14 cellular contexts compared by ENCODE assay signal in the genomic region with DNA sequence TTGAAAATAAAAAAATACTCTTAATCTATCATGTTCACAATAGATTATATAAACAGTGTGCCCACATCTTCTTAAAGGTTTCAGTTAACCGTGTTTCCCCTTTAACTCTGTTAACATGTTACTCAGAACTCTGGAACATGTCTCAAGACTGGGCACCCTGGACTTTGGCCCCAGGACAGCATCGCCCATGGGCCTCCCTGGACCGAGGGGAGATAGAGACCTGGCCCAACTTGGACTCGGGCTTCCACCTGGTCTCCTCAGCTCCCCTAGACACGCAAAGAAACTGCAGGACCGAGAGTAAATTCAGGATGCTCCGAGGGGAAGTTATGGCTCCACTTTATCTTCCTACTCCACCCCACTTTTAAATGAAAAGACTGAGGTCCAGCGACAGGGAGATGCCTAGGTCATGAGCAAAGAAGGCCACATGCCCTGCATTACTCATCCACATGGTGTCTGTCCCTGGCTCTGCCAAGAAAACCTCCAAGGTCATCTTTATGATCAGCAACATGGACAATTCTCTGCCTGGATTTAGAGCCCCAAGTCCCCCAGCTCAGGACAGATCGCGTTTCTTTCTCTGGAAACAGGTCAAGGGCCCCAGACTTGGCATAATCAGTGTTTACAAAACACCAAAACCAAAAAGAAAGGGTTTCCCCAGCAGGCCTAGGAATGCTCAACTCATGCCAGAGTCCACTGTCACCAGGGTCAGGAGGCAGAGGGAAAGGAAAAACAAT. TPM values are rescaled to one million over a fixed set of nuclear protein-coding genes. Genes with fewer than 3 reads are reported as not detected.
DNase-seq lines count a peak whose midpoint lies in the region; ATAC-seq and TF ChIP-seq lines count a peak whose summit lies in the region.
"Had no signal": no experiment of that assay in that cellular context is flagged by ENCODE, and none has a peak within 500 bp of the region (broad histone marks: within the 10 kb centered on the region; RNA-seq: fewer than 3 reads in every experiment).

No MANE protein-coding gene starts in this region.

- H3K27me3 ChIP-seq in esophagus squamous epithelium (no peaks in the 10 kb centered on the region), mucosa of stomach (ENCODE audit: control insufficient read depth, insufficient read depth, low read length) (no peaks in the 10 kb centered on the region), upper lobe of left lung (no peaks in the 10 kb centered on the region)

- H3K4me3 ChIP-seq in esophagus squamous epithelium (no peak overlapping the region), mucosa of stomach (ENCODE audit: low read length) (no peak overlapping the region), upper lobe of left lung (no peak overlapping the region)
- H3K4me3 ChIP-seq: A549, GM12878 had no signal

- TF ChIP-seq POLR2A in esophagus squamous epithelium (IDR thresholded peaks at IDR 0.05) (no peak), upper lobe of left lung (IDR thresholded peaks at IDR 0.05) (no peak)

- H3K27ac Mint-ChIP-seq in activated CD4-positive, alpha-beta T cell treated with anti-CD3 and anti-CD28 coated beads for 36 hours: no peak overlapping the region
- no peak overlapping the region for H3K27ac Mint-ChIP-seq in endothelial cell (ENCODE audit: unreplicated experiment)
- H3K27ac Mint-ChIP-seq: activated naive CD4-positive, alpha-beta T cell treated with anti-CD3 and anti-CD28 coated beads, Interleukin-2, amount 10 ng/mL, durations not matched to agents 7 days and 5 days had no signal

- H3K27ac ChIP-seq in esophagus squamous epithelium (peak overlapping the region; percentile 74 to 89 (median 88)), upper lobe of left lung (peak overlapping the region; percentile 62 to 86 (median 84))
- H3K27ac ChIP-seq: HL-60 had no signal

- H3K27me3 Mint-ChIP-seq in activated CD4-positive, alpha-beta T cell treated with anti-CD3 and anti-CD28 coated beads for 36 hours: no peaks in the 10 kb centered on the region
- peaks cover 6% of the 10 kb centered on the region for H3K27me3 Mint-ChIP-seq in endothelial cell (ENCODE audit: unreplicated experiment)
- H3K27me3 Mint-ChIP-seq: activated naive CD4-positive, alpha-beta T cell treated with anti-CD3 and anti-CD28 coated beads, Interleukin-2, amount 10 ng/mL, durations not matched to agents 7 days and 5 days had no signal

- no peaks in the 10 kb centered on the region for H3K9me3 ChIP-seq in esophagus squamous epithelium
- H3K9me3 ChIP-seq in mucosa of stomach (ENCODE audit: control insufficient read depth, low read length): no peaks in the 10 kb centered on the region
- no peaks in the 10 kb centered on the region for H3K9me3 ChIP-seq in upper lobe of left lung
- H3K9me3 ChIP-seq: A549 had no signal

- peaks cover 84% of the 10 kb centered on the region for H3K36me3 Mint-ChIP-seq in activated CD4-positive, alpha-beta T cell treated with anti-CD3 and anti-CD28 coated beads for 36 hours (ENCODE audit: low read depth)
- H3K36me3 Mint-ChIP-seq in endothelial cell (ENCODE audit: low read depth, unreplicated experiment): peaks cover 54% of the 10 kb centered on the region

- no peaks in the 10 kb centered on the region for H3K9me3 Mint-ChIP-seq in activated CD4-positive, alpha-beta T cell treated with anti-CD3 and anti-CD28 coated beads for 36 hours (ENCODE audit: low read depth)
- H3K9me3 Mint-ChIP-seq in endothelial cell (ENCODE audit: unreplicated experiment): no peaks in the 10 kb centered on the region
- H3K9me3 Mint-ChIP-seq: activated naive CD4-positive, alpha-beta T cell treated with anti-CD3 and anti-CD28 coated beads, Interleukin-2, amount 10 ng/mL, durations not matched to agents 7 days and 5 days had no signal

- POLR2A ChIA-PET in activated CD4-positive, alpha-beta T cell treated with anti-CD3 and anti-CD28 coated beads for 36 hours (lab: Charles Lee): interaction anchor here (0.7 kb wide), 1 partner anchor 27 kb away, joined by 3 read pairs; no protein-coding TSS in a partner anchor

- no peak for TF ChIP-seq EP300 in upper lobe of left lung (IDR thresholded peaks at IDR 0.05)

- ATAC-seq in activated CD4-positive, alpha-beta T cell treated with anti-CD3 and anti-CD28 coated beads for 36 hours: no peak
- peak in 1 of 2 donors; percentile 54 for ATAC-seq in upper lobe of left lung (ENCODE audit: low FRiP score in 2 of 2)
- ATAC-seq: A549, GM12878 had no signal

- whole genome bisulfite sequencing in esophagus squamous epithelium, 2 donors: 79 to 95% methylated on average over 5 to 8 of the region's 10 CpGs
- 64 to 68% methylated on average over 9 to 10 of the region's 10 CpGs for WGBS in upper lobe of left lung, 2 donors

- peaks cover 0 to 64% (median 51%) of the 10 kb centered on the region in 3 donors for H3K4me1 ChIP-seq in esophagus squamous epithelium
- H3K4me1 ChIP-seq in mucosa of stomach (ENCODE audit: control insufficient read depth, insufficient read depth, low read length): peaks cover 7% of the 10 kb centered on the region
- peaks cover 40 to 55% (median 44%) of the 10 kb centered on the region in 4 donors for H3K4me1 ChIP-seq in upper lobe of left lung

- H3K4me3 Mint-ChIP-seq in activated CD4-positive, alpha-beta T cell treated with anti-CD3 and anti-CD28 coated beads for 36 hours: no peak overlapping the region
- H3K4me3 Mint-ChIP-seq in endothelial cell (ENCODE audit: unreplicated experiment): no peak overlapping the region
- H3K4me3 Mint-ChIP-seq: activated naive CD4-positive, alpha-beta T cell treated with anti-CD3 and anti-CD28 coated beads, Interleukin-2, amount 10 ng/mL, durations not matched to agents 7 days and 5 days had no signal

- TF ChIP-seq CTCF in esophagus squamous epithelium (IDR thresholded peaks at IDR 0.05) (no peak), upper lobe of left lung (IDR thresholded peaks at IDR 0.05) (no peak), endothelial cell (IDR thresholded peaks at IDR 0.05; ENCODE audit: unreplicated experiment) (no peak)

- intact Hi-C loops in activated CD4-positive, alpha-beta T cell treated with anti-CD3 and anti-CD28 coated beads for 36 hours (cut with DNase I, micrococcal nuclease): no loop called here
- intact Hi-C loops in esophagus squamous epithelium (cut with DNase I): no loop called here

- H3K36me3 ChIP-seq in esophagus squamous epithelium (peaks cover 31 to 100% (median 45%) of the 10 kb centered on the region in 3 donors), mucosa of stomach (ENCODE audit: control insufficient read depth, insufficient read depth, low read length) (peaks cover 50% of the 10 kb centered on the region), upper lobe of left lung (peaks cover 38 to 99% (median 83%) of the 10 kb centered on the region in 4 donors)

- peak; percentile 0 for DNase-seq in activated CD4-positive, alpha-beta T cell treated with anti-CD3 and anti-CD28 coated beads for 36 hours
- no peak for DNase-seq in activated CD4-positive, alpha-beta T cell treated with anti-CD3 and anti-CD28 coated beads, Interleukin-2, amount 50 U/mL, for 4 hours
- DNase-seq in esophagus squamous epithelium (lab: John Stamatoyannopoulos, UW) (no peak), upper lobe of left lung (no peak), NCI-H1436 treated with DMSO at 0.1 percent for 48 hours (lab: John Stamatoyannopoulos, UW) (no peak), endothelial cell (ENCODE audit: low spot score) (no peak), amygdala (lab: John Stamatoyannopoulos, UW) (no peak)
- DNase-seq: activated naive CD4-positive, alpha-beta T cell treated with anti-CD3 and anti-CD28 coated beads, Interleukin-2, amount 10 ng/mL, durations not matched to agents 7 days and 5 days; NCI-H2171; T-helper 9 cell had no signal

- peak overlapping the region; percentile 13 for H3K9ac ChIP-seq in mucosa of stomach (ENCODE audit: low read length)

- peaks cover 19% of the 10 kb centered on the region for H3K4me1 Mint-ChIP-seq in activated CD4-positive, alpha-beta T cell treated with anti-CD3 and anti-CD28 coated beads for 36 hours
- H3K4me1 Mint-ChIP-seq in endothelial cell (ENCODE audit: unreplicated experiment): peaks cover 4% of the 10 kb centered on the region

- CTCF ChIA-PET in activated CD4-positive, alpha-beta T cell treated with anti-CD3 and anti-CD28 coated beads for 36 hours (lab: Charles Lee): interaction anchor here (1.6 to 6.3 kb wide), 4 partner anchors 11 to 127 kb away, joined by 5 to 49 read pairs (median 14); no protein-coding TSS in a partner anchor

RNA-seq across cellular contexts. Expression of a gene that starts 17.3 kb away (rescaled TPM):
- total RNA-seq in activated CD4-positive, alpha-beta T cell treated with anti-CD3 and anti-CD28 coated beads for 36 hours: not detected
- total RNA-seq in esophagus squamous epithelium (1,000 to 10,000 TPM in 1 of 4 donors, 100 to 1,000 TPM in 3; 166 to 1,028 (median 489) TPM), upper lobe of left lung (1,000 to 10,000 TPM in 4 of 6 donors, 100 to 1,000 TPM in 2; 876 to 1,536 (median 1,027) TPM), endothelial cell (ENCODE audit: unreplicated experiment) (32.5 TPM)

RNA-seq across cellular contexts. Expression of a gene that starts 43.1 kb away (rescaled TPM):
- total RNA-seq in activated CD4-positive, alpha-beta T cell treated with anti-CD3 and anti-CD28 coated beads for 36 hours: 100 to 1,000 TPM; 351 to 408 TPM
- total RNA-seq in esophagus squamous epithelium (100 to 1,000 TPM in 1 of 4 donors, 10 to 100 TPM in 3; 55.5 to 109 (median 95.4) TPM), upper lobe of left lung (100 to 1,000 TPM; 109 to 166 (median 130) TPM), endothelial cell (ENCODE audit: unreplicated experiment) (76.0 TPM)

Comparison
In these comparisons a context has a peak if more than half of its experiments do, and no peak if none do; other contexts are left out.
1. RNA of a gene that starts 17.3 kb away (total RNA-seq): 876 to 1,536 TPM in upper lobe of left lung, 166 to 1,028 TPM in esophagus squamous epithelium and 32.5 TPM in endothelial cell (single experiment); not detected in activated CD4-positive, alpha-beta T cell treated with anti-CD3 and anti-CD28 coated beads for 36 hours; every median in the first group is over 10 times any median in the second.